ENCODE assay signal across 9 cellular contexts in the genomic region with DNA sequence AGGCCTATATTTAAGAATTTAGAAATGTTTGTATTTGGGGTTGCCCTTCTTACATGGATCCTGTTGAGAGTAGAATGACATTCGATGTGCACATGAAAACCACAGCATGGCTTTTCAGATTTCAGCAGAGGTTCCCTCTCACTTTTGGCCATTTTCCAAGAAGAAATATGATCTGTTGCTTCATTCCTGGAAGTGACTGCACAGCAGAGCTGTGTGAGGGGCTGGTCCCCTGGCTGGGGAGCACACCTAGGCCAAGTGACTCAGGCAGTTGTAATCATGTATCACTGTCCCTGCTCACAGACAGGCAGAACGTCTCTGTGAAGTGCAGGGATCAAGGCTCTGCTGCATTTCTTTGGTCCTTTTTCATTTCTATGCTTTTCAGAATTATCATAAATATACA. TPM values are rescaled to one million over a fixed set of nuclear protein-coding genes. Genes with fewer than 3 reads are reported as not detected.
DNase-seq lines count a peak whose midpoint lies in the region; ATAC-seq and TF ChIP-seq lines count a peak whose summit lies in the region.
"Had no signal": no experiment of that assay in that cellular context is flagged by ENCODE, and none has a peak within 500 bp of the region (broad histone marks: within the 10 kb centered on the region; RNA-seq: fewer than 3 reads in every experiment).

No MANE protein-coding gene starts in this region.

- peaks cover 3% of the 10 kb centered on the region for H3K4me1 Mint-ChIP-seq in activated CD4-positive, alpha-beta T cell treated with anti-CD3 and anti-CD28 coated beads, Interleukin-2, amount 10 ng/mL, durations not matched to agents 7 days and 5 days

- no peak overlapping the region for H3K9ac ChIP-seq in adipocyte (ENCODE audit: low read length)

- peaks cover 29% of the 10 kb centered on the region for H3K4me1 ChIP-seq in adipocyte (ENCODE audit: control insufficient read depth, insufficient read depth, low read length)
- peaks cover 0 to 44% (median 19%) of the 10 kb centered on the region in 4 donors for H3K4me1 ChIP-seq in right lobe of liver
- peaks cover 14% of the 10 kb centered on the region for H3K4me1 ChIP-seq in testis

- H3K27ac Mint-ChIP-seq in activated CD4-positive, alpha-beta T cell treated with anti-CD3 and anti-CD28 coated beads, Interleukin-2, amount 10 ng/mL, durations not matched to agents 7 days and 5 days: no peak overlapping the region
- H3K27ac Mint-ChIP-seq: dendritic cell treated with granulocyte-macrophage colony-stimulating factor and Interleukin-4, amounts not matched to agents 40 ng/mL and 50 ng/mL, for 4 days had no signal

- peak; percentile 60 to 91 (median 68) for ATAC-seq in right lobe of liver

- no peaks in the 10 kb centered on the region for H3K27me3 ChIP-seq in adipocyte (replicated peaks; ENCODE audit: control insufficient read depth, insufficient read depth, low read length)
- H3K27me3 ChIP-seq in right lobe of liver: no peaks in the 10 kb centered on the region
- no peaks in the 10 kb centered on the region for H3K27me3 ChIP-seq in testis

- H3K27ac ChIP-seq in right lobe of liver (peak overlapping the region in 1 of 3 donors; percentile 83), testis (no peak overlapping the region)

- POLR2A ChIA-PET in activated CD4-positive, alpha-beta T cell treated with anti-CD3 and anti-CD28 coated beads, Interleukin-2, amount 10 ng/mL, durations not matched to agents 7 days and 5 days (lab: Charles Lee): no interaction called here

- TF ChIP-seq POLR2A in right lobe of liver (IDR thresholded peaks at IDR 0.05) (no peak), testis (IDR thresholded peaks at IDR 0.05) (no peak)

- DNase-seq in DMS153 treated with DMSO at 0.1 percent for 48 hours (lab: John Stamatoyannopoulos, UW; ENCODE audit: unreplicated experiment): peak; percentile 92
- peak; percentile 75 for DNase-seq in NCI-H1105 treated with DMSO at 0.1 percent for 48 hours (lab: John Stamatoyannopoulos, UW)
- DNase-seq in adipocyte (ENCODE audit: low read depth): peak; percentile 84
- DNase-seq in right lobe of liver: no peak
- no peak for DNase-seq in NK-92 treated with Interleukin-12 subunit alpha and Interleukin-12 subunit beta, amount 100 ng/mL, for 24 hours (lab: John Stamatoyannopoulos, UW)
- no peak for DNase-seq in activated CD4-positive, alpha-beta T cell treated with anti-CD3 and anti-CD28 coated beads, Interleukin-2, amount 10 ng/mL, durations not matched to agents 7 days and 5 days
- DNase-seq in testis: no peak
- no peak for DNase-seq in midbrain (lab: John Stamatoyannopoulos, UW)

- H3K9me3 Mint-ChIP-seq in activated CD4-positive, alpha-beta T cell treated with anti-CD3 and anti-CD28 coated beads, Interleukin-2, amount 10 ng/mL, durations not matched to agents 7 days and 5 days: no peaks in the 10 kb centered on the region
- H3K9me3 Mint-ChIP-seq: dendritic cell treated with granulocyte-macrophage colony-stimulating factor and Interleukin-4, amounts not matched to agents 40 ng/mL and 50 ng/mL, for 4 days had no signal

- no peaks in the 10 kb centered on the region for H3K9me3 ChIP-seq in adipocyte (ENCODE audit: control insufficient read depth, low read length)
- no peaks in the 10 kb centered on the region for H3K9me3 ChIP-seq in right lobe of liver
- H3K9me3 ChIP-seq in testis: no peaks in the 10 kb centered on the region

- CTCF ChIA-PET in activated CD4-positive, alpha-beta T cell treated with anti-CD3 and anti-CD28 coated beads, Interleukin-2, amount 10 ng/mL, durations not matched to agents 7 days and 5 days (lab: Charles Lee): no interaction called here

- intact Hi-C loops in right lobe of liver (cut with DNase I): no loop called here
- intact Hi-C loops in testis (cut with DNase I; ENCODE audit: low total_unique reads): no loop called here

- H3K4me3 Mint-ChIP-seq in activated CD4-positive, alpha-beta T cell treated with anti-CD3 and anti-CD28 coated beads, Interleukin-2, amount 10 ng/mL, durations not matched to agents 7 days and 5 days: no peak overlapping the region
- H3K4me3 Mint-ChIP-seq: dendritic cell treated with granulocyte-macrophage colony-stimulating factor and Interleukin-4, amounts not matched to agents 40 ng/mL and 50 ng/mL, for 4 days had no signal

- peaks cover 38% of the 10 kb centered on the region for H3K36me3 Mint-ChIP-seq in activated CD4-positive, alpha-beta T cell treated with anti-CD3 and anti-CD28 coated beads, Interleukin-2, amount 10 ng/mL, durations not matched to agents 7 days and 5 days (ENCODE audit: low read depth)

- H3K4me3 ChIP-seq in adipocyte (ENCODE audit: low read length): no peak overlapping the region
- H3K4me3 ChIP-seq in right lobe of liver: no peak overlapping the region
- no peak overlapping the region for H3K4me3 ChIP-seq in testis

- WGBS in right lobe of liver (ENCODE audit: insufficient coverage, low coverage, low lambda C conversion rate, missing lambda C conversion rate): 18% methylated on average over 2 of the region's 2 CpGs
- WGBS in testis, 2 donors: 22 to 37% methylated on average over 2 of the region's 2 CpGs

- H3K36me3 ChIP-seq in adipocyte (ENCODE audit: control insufficient read depth, insufficient read depth, low read length, severe bottlenecking) (peaks cover 85% of the 10 kb centered on the region), right lobe of liver (peaks cover 0 to 14% (median 3%) of the 10 kb centered on the region in 4 donors), testis (ENCODE audit: low read depth, missing control alignments) (no peaks in the 10 kb centered on the region)

- no peaks in the 10 kb centered on the region for H3K27me3 Mint-ChIP-seq in activated CD4-positive, alpha-beta T cell treated with anti-CD3 and anti-CD28 coated beads, Interleukin-2, amount 10 ng/mL, durations not matched to agents 7 days and 5 days
- H3K27me3 Mint-ChIP-seq: dendritic cell treated with granulocyte-macrophage colony-stimulating factor and Interleukin-4, amounts not matched to agents 40 ng/mL and 50 ng/mL, for 4 days had no signal

- TF ChIP-seq CTCF in right lobe of liver (IDR thresholded peaks at IDR 0.05) (no peak), testis (IDR thresholded peaks at IDR 0.05) (no peak)

RNA-seq across cellular contexts. Expression of a gene that starts 32.3 kb away (rescaled TPM):
- total RNA-seq in right lobe of liver (1,000 to 10,000 TPM; 1,076 to 2,346 (median 1,911) TPM), testis (1 to 10 TPM; 3.3 to 4.6 TPM)
- not detected for total RNA-seq in activated CD4-positive, alpha-beta T cell treated with anti-CD3 and anti-CD28 coated beads, Interleukin-2, amount 10 ng/mL, durations not matched to agents 7 days and 5 days
- 10.7 TPM for polyA plus RNA-seq in testis (ENCODE audit: insufficient read depth, low read depth, low replicate concordance)

RNA-seq across cellular contexts. Expression of a gene that starts 39.3 kb away (rescaled TPM):
- total RNA-seq in right lobe of liver (10 to 100 TPM in 4 of 6 experiments, 1 to 10 TPM in 2; 9.0 to 18.7 (median 13.0) TPM), testis (10 to 100 TPM; 29.4 to 34.6 TPM)
- total RNA-seq in activated CD4-positive, alpha-beta T cell treated with anti-CD3 and anti-CD28 coated beads, Interleukin-2, amount 10 ng/mL, durations not matched to agents 7 days and 5 days: 10 to 100 TPM; 27.1 to 27.3 TPM
- 23.7 TPM for polyA plus RNA-seq in testis (ENCODE audit: insufficient read depth, low read depth, low replicate concordance)

Comparison
In these comparisons a context has a peak if more than half of its experiments do, and no peak if none do; other contexts are left out.
1. DNase-seq: peak in DMS153 treated with DMSO at 0.1 percent for 48 hours (single experiment), NCI-H1105 treated with DMSO at 0.1 percent for 48 hours (single experiment) and adipocyte (single experiment); none in right lobe of liver (0 of 3), NK-92 treated with Interleukin-12 subunit alpha and Interleukin-12 subunit beta, amount 100 ng/mL, for 24 hours (single experiment), activated CD4-positive, alpha-beta T cell treated with anti-CD3 and anti-CD28 coated beads, Interleukin-2, amount 10 ng/mL, durations not matched to agents 7 days and 5 days (single experiment), testis (single experiment) and midbrain (single experiment).
2. RNA of a gene that starts 32.3 kb away (total RNA-seq): 1,076 to 2,346 TPM in right lobe of liver; 3.3 to 4.6 TPM in testis and not detected in activated CD4-positive, alpha-beta T cell treated with anti-CD3 and anti-CD28 coated beads, Interleukin-2, amount 10 ng/mL, durations not matched to agents 7 days and 5 days; every median in the first group is over 100 times any median in the second.